ENCODE assay signal across 14 cellular contexts in genomic region chr6:53741417-53741816, GRCh38. TPM values are rescaled to one million over a fixed set of nuclear protein-coding genes. Genes with fewer than 3 reads are reported as not detected.
DNase-seq lines count a peak whose midpoint lies in the region; ATAC-seq, FAIRE-seq and TF ChIP-seq lines count a peak whose summit lies in the region.
"Had no signal": no experiment of that assay in that cellular context is flagged by ENCODE, and none has a peak within 500 bp of the region (broad histone marks: within the 10 kb centered on the region; RNA-seq: fewer than 3 reads in every experiment).

No MANE protein-coding gene starts in this region.

- peak; percentile 56 for DNase-seq in activated CD8-positive, alpha-beta memory T cell treated with anti-CD3 and anti-CD28 coated beads, Interleukin-2, amount 10 ng/mL, durations not matched to agents 7 days and 5 days
- DNase-seq in activated CD8-positive, alpha-beta memory T cell treated with anti-CD3 and anti-CD28 coated beads for 24 hours = no peak
- peak; percentile 32 for DNase-seq in T-helper 2 cell treated with Interferon-gamma antibody and Interleukin-4, amounts not matched to agents 5 μg/mL and 100 μg/mL, for 36 hours (ENCODE audit: low spot score)
- DNase-seq in endothelial cell of umbilical vein (ENCODE audit: low read depth, low spot score) = no peak
- peak; percentile 1 to 5 for DNase-seq in stimulated activated CD8-positive, alpha-beta memory T cell treated with anti-CD3 and anti-CD28 coated beads, Interleukin-7, amount 100 ng/mL, for 4 hours (ENCODE audit: low read depth in 2 of 2)
- DNase-seq in NK-92 (lab: John Stamatoyannopoulos, UW; ENCODE audit: unreplicated experiment) = no peak
- no peak for DNase-seq in ureter (ENCODE audit: low spot score)
- DNase-seq: caudate nucleus, left ventricle myocardium inferior, NCI-H1694 treated with DMSO at 0.1 percent for 48 hours had no signal

- no peak overlapping the region for H3K4me2 ChIP-seq in endothelial cell of umbilical vein (ENCODE audit: insufficient read depth, low read length)

- H3K36me3 Mint-ChIP-seq in activated CD8-positive, alpha-beta memory T cell treated with anti-CD3 and anti-CD28 coated beads, Interleukin-2, amount 10 ng/mL, durations not matched to agents 7 days and 5 days = no peaks in the 10 kb centered on the region
- H3K36me3 Mint-ChIP-seq in T-helper 2 cell treated with Interferon-gamma antibody and Interleukin-4, amounts not matched to agents 5 μg/mL and 100 μg/mL, for 36 hours (ENCODE audit: low read depth) = no peaks in the 10 kb centered on the region

- H3K79me2 ChIP-seq in endothelial cell of umbilical vein (ENCODE audit: control insufficient read depth, insufficient read depth, low read length) = no peaks in the 10 kb centered on the region

- no peak for FAIRE-seq in endothelial cell of umbilical vein (lab: Jason Lieb, UNC)
- FAIRE-seq: HTR-8/SVneo had no signal

- H3K9me3 Mint-ChIP-seq in activated CD8-positive, alpha-beta memory T cell treated with anti-CD3 and anti-CD28 coated beads, Interleukin-2, amount 10 ng/mL, durations not matched to agents 7 days and 5 days (ENCODE audit: low read depth) = no peaks in the 10 kb centered on the region
- H3K9me3 Mint-ChIP-seq in T-helper 2 cell treated with Interferon-gamma antibody and Interleukin-4, amounts not matched to agents 5 μg/mL and 100 μg/mL, for 36 hours = no peaks in the 10 kb centered on the region

- no peak overlapping the region for H3K27ac ChIP-seq in endothelial cell of umbilical vein (ENCODE audit: insufficient read depth, low read depth, low read length)
- H3K27ac ChIP-seq: left ventricle myocardium inferior, Peyer's patch had no signal

- no peaks in the 10 kb centered on the region for H3K9me1 ChIP-seq in endothelial cell of umbilical vein (replicated peaks; ENCODE audit: control insufficient read depth, extremely low read depth, insufficient read depth, low read length)

- no peak overlapping the region for H3K4me3 ChIP-seq in endothelial cell of umbilical vein (replicated peaks in 1 of 3; ENCODE audit: insufficient read depth in 1 of 3, low read depth in 1 of 3, low read length in 3 of 3)
- H3K4me3 ChIP-seq: left ventricle myocardium inferior, Peyer's patch had no signal

- CTCF ChIA-PET in activated CD8-positive, alpha-beta memory T cell treated with anti-CD3 and anti-CD28 coated beads, Interleukin-2, amount 10 ng/mL, durations not matched to agents 7 days and 5 days (lab: Charles Lee) = interaction anchor here (0.9 to 1.7 kb wide), 5 partner anchors 15 to 214 kb away, joined by 3 to 6 read pairs (median 3); no protein-coding TSS in a partner anchor
- CTCF ChIA-PET in endothelial cell of umbilical vein (lab: Charles Lee) = interaction anchor here (2.0 kb wide), 1 partner anchor 13 kb away, joined by 10 read pairs; no protein-coding TSS in a partner anchor

- peak overlapping the region; percentile 48 for H3K4me3 Mint-ChIP-seq in activated CD8-positive, alpha-beta memory T cell treated with anti-CD3 and anti-CD28 coated beads, Interleukin-2, amount 10 ng/mL, durations not matched to agents 7 days and 5 days
- peak overlapping the region; percentile 63 for H3K4me3 Mint-ChIP-seq in T-helper 2 cell treated with Interferon-gamma antibody and Interleukin-4, amounts not matched to agents 5 μg/mL and 100 μg/mL, for 36 hours

- peak; percentile 92 for ATAC-seq in activated CD8-positive, alpha-beta memory T cell treated with anti-CD3 and anti-CD28 coated beads, Interleukin-2, amount 10 ng/mL, durations not matched to agents 7 days and 5 days
- no peak for ATAC-seq in GM18502 (IDR thresholded peaks at IDR 0.05; ENCODE audit: poor library complexity, unreplicated experiment)

- TF ChIP-seq CTCF in endothelial cell of umbilical vein (IDR thresholded peaks at IDR 0.05; ENCODE audit: extremely low read depth in 1 of 2, insufficient read depth in 1 of 2, low read depth in 1 of 2, low read length in 2 of 2) = no peak

- H3K4me1 ChIP-seq in endothelial cell of umbilical vein (ENCODE audit: control insufficient read depth, extremely low read depth, insufficient read depth, low read length) = peaks cover 14% of the 10 kb centered on the region
- H3K4me1 ChIP-seq: left ventricle myocardium inferior, Peyer's patch had no signal

- H3K4me1 Mint-ChIP-seq in activated CD8-positive, alpha-beta memory T cell treated with anti-CD3 and anti-CD28 coated beads, Interleukin-2, amount 10 ng/mL, durations not matched to agents 7 days and 5 days = peaks cover 21% of the 10 kb centered on the region
- H3K4me1 Mint-ChIP-seq in T-helper 2 cell treated with Interferon-gamma antibody and Interleukin-4, amounts not matched to agents 5 μg/mL and 100 μg/mL, for 36 hours (ENCODE audit: low read depth) = peaks cover 13% of the 10 kb centered on the region

- peak overlapping the region; percentile 30 for H3K27ac Mint-ChIP-seq in activated CD8-positive, alpha-beta memory T cell treated with anti-CD3 and anti-CD28 coated beads, Interleukin-2, amount 10 ng/mL, durations not matched to agents 7 days and 5 days
- H3K27ac Mint-ChIP-seq in T-helper 2 cell treated with Interferon-gamma antibody and Interleukin-4, amounts not matched to agents 5 μg/mL and 100 μg/mL, for 36 hours = peak overlapping the region; percentile 60
- H3K27ac Mint-ChIP-seq: progenitor cell of endocrine pancreas had no signal

- H3K9ac ChIP-seq in endothelial cell of umbilical vein (replicated peaks; ENCODE audit: extremely low read depth, insufficient read depth, low read length) = no peak overlapping the region

- no peaks in the 10 kb centered on the region for H3K36me3 ChIP-seq in endothelial cell of umbilical vein (ENCODE audit: control insufficient read depth in 2 of 2, extremely low read depth in 1 of 2, insufficient read depth in 2 of 2, low read length in 2 of 2)
- H3K36me3 ChIP-seq: left ventricle myocardium inferior, Peyer's patch had no signal

- peaks cover 3% of the 10 kb centered on the region for H3K27me3 Mint-ChIP-seq in activated CD8-positive, alpha-beta memory T cell treated with anti-CD3 and anti-CD28 coated beads, Interleukin-2, amount 10 ng/mL, durations not matched to agents 7 days and 5 days
- peaks cover 3% of the 10 kb centered on the region for H3K27me3 Mint-ChIP-seq in T-helper 2 cell treated with Interferon-gamma antibody and Interleukin-4, amounts not matched to agents 5 μg/mL and 100 μg/mL, for 36 hours (ENCODE audit: low read depth)
- H3K27me3 Mint-ChIP-seq: progenitor cell of endocrine pancreas had no signal

- no TSS peak for BruUV-seq in endothelial cell of umbilical vein (replicated peaks; lab: Mats Ljungman, UMichigan)

- H3K9me3 ChIP-seq in endothelial cell of umbilical vein (replicated peaks; ENCODE audit: control insufficient read depth, insufficient read depth, low read length) = no peaks in the 10 kb centered on the region
- H3K9me3 ChIP-seq: left ventricle myocardium inferior, Peyer's patch had no signal

- TF ChIP-seq POLR2A in endothelial cell of umbilical vein (IDR thresholded peaks at IDR 0.05; ENCODE audit: low read depth, low read length) = no peak

- dilution Hi-C loops in endothelial cell of umbilical vein (cut with MboI; ENCODE audit: extremely low pct_ligation_motif_present, low sequenced_read_pairs) = no loop called here

- H4K20me1 ChIP-seq in endothelial cell of umbilical vein (replicated peaks; ENCODE audit: control insufficient read depth, extremely low read depth, insufficient read depth, low read length) = no peaks in the 10 kb centered on the region

- no peaks in the 10 kb centered on the region for H3K27me3 ChIP-seq in endothelial cell of umbilical vein (ENCODE audit: control insufficient read depth in 2 of 2, insufficient read depth in 2 of 2, low read length in 2 of 2)
- H3K27me3 ChIP-seq: Peyer's patch had no signal

- intact Hi-C loops in endothelial cell of umbilical vein (cut with micrococcal nuclease) = no loop called here

- POLR2A ChIA-PET in endothelial cell of umbilical vein (lab: Charles Lee) = no interaction called here

- H2AFZ ChIP-seq in endothelial cell of umbilical vein (ENCODE audit: low read depth, low read length) = peak overlapping the region; percentile 40

TF ChIP-seq in endothelial cell of umbilical vein, 7 proteins besides CTCF, POLR2A, EP300 and RAD21:
- TF ChIP-seq FOS (IDR thresholded peaks at IDR 0.05; ENCODE audit: borderline replicate concordance, insufficient read depth, low read length) (no peak), MAX (IDR thresholded peaks at IDR 0.05; ENCODE audit: insufficient read depth, insufficient read length) (no peak), JUN (IDR thresholded peaks at IDR 0.05; ENCODE audit: borderline replicate concordance, insufficient read depth, insufficient read length, low read depth) (no peak), MYC (IDR thresholded peaks at IDR 0.05; ENCODE audit: low read depth, low read length) (no peak), POLR2AphosphoS5 (IDR thresholded peaks at IDR 0.05; ENCODE audit: insufficient read depth, low read depth, low read length) (no peak), EZH2 (IDR thresholded peaks at IDR 0.05; ENCODE audit: borderline replicate concordance, low read depth, low read length, severe bottlenecking) (no peak), GATA2 (IDR thresholded peaks at IDR 0.05; ENCODE audit: insufficient read depth, insufficient read length, low read depth, low read length) (no peak)

RNA-seq across cellular contexts. Expression of gene LRRC1, which starts 53.4 kb away (rescaled TPM):
- total RNA-seq in activated CD8-positive, alpha-beta memory T cell treated with anti-CD3 and anti-CD28 coated beads, Interleukin-2, amount 10 ng/mL, durations not matched to agents 7 days and 5 days = 1 to 10 TPM; 4.5 to 4.6 TPM
- total RNA-seq in endothelial cell of umbilical vein (10.6 and 11.7 TPM in 2 replicates), ureter (46.9 TPM)
- 5.5 and 5.6 TPM in 2 replicates for polyA plus RNA-seq in endothelial cell of umbilical vein
- polyA plus RNA-seq in endothelial cell of umbilical vein (2011; cell fraction: cytosol; rRNA removed) = 5.7 and 6.3 TPM in 2 replicates
- polyA plus RNA-seq in endothelial cell of umbilical vein (2011; cell fraction: nucleus; rRNA removed) = 24.5 and 29.2 TPM in 2 replicates
- polyA plus RNA-seq in endothelial cell of umbilical vein (2012) = 6.7 and 7.3 TPM in 2 replicates
- 7.8 and 10.2 TPM in 2 replicates for polyA minus RNA-seq in endothelial cell of umbilical vein
- polyA minus RNA-seq in endothelial cell of umbilical vein (2011; cell fraction: cytosol; rRNA and poly(A)+ RNA removed) = 4.4 TPM
- polyA minus RNA-seq in endothelial cell of umbilical vein (2011; cell fraction: nucleus; rRNA and poly(A)+ RNA removed) = 20.1 and 30.3 TPM in 2 replicates

Comparison
In these comparisons a context has a peak if more than half of its experiments do, and no peak if none do; other contexts are left out.
1. DNase-seq: peak in activated CD8-positive, alpha-beta memory T cell treated with anti-CD3 and anti-CD28 coated beads, Interleukin-2, amount 10 ng/mL, durations not matched to agents 7 days and 5 days (single experiment), T-helper 2 cell treated with Interferon-gamma antibody and Interleukin-4, amounts not matched to agents 5 μg/mL and 100 μg/mL, for 36 hours (single experiment) and stimulated activated CD8-positive, alpha-beta memory T cell treated with anti-CD3 and anti-CD28 coated beads, Interleukin-7, amount 100 ng/mL, for 4 hours (2 of 2); none in activated CD8-positive, alpha-beta memory T cell treated with anti-CD3 and anti-CD28 coated beads for 24 hours (single experiment), endothelial cell of umbilical vein (single experiment), NK-92 (single experiment) and ureter (single experiment).